ENCODE assay signal across 18 cellular contexts in the genomic region with DNA sequence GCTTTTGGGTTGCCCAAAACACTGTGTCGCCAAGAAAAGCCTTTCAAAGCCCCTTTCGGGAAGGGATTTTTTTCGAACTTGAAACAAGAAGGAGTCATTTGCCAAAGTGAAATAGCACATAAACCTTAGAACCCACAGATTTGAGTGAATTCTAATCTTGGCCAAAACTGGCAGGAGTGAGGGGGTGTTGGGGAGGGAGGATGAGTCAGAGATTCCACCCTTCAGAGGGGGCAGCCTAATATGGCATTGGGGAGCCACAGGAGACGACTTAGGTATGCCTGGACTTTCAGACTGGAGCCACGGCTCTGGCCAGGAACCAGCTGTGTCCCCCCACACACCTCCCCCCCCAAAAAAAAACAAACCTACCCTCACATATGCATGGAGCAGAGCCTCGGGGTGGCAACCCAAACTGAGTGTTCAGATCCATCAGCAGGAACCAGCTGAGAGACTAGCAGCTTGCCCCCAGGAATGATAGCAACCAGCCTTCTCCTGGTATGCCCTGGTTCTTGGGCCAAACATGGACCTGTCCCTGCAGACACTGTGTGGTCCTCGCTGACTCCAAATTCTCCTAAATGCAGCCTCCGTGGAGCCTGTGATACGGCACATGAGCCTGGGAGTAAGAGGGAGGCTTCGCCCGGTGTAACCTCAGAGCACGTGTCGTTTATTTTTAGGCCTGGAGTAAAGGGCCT.
A peak's percentile ranks its signal among the peaks of the same experiment; 100 is the strongest.
DNase-seq lines count a peak whose midpoint lies in the region; ATAC-seq and TF ChIP-seq lines count a peak whose summit lies in the region.
"Had no signal": no experiment of that assay in that cellular context is flagged by ENCODE, and none has a peak within 500 bp of the region (broad histone marks: within the 10 kb centered on the region; RNA-seq: fewer than 3 reads in every experiment).

No MANE protein-coding gene starts in this region.

- no peak overlapping the region for H2BK120ac ChIP-seq in mesenchymal stem cell (ENCODE audit: low read depth, low read length)

- POLR2A ChIA-PET in MCF 10A (lab: Yijun Ruan, JAX): interaction anchor here (1.0 kb wide), 1 partner anchor 68 kb away, joined by 3 read pairs; no protein-coding TSS in a partner anchor

- H3K4me1 Mint-ChIP-seq in MCF 10A (ENCODE audit: insufficient read depth, unreplicated experiment): peaks cover 16% of the 10 kb centered on the region
- H3K4me1 Mint-ChIP-seq: activated naive CD8-positive, alpha-beta T cell treated with anti-CD3 and anti-CD28 coated beads, Interleukin-2, amount 10 ng/mL, durations not matched to agents 7 days and 5 days had no signal

- H3K36me3 ChIP-seq in HUES48 (ENCODE audit: control insufficient read depth, insufficient read depth, low read length): no peaks in the 10 kb centered on the region
- no peaks in the 10 kb centered on the region for H3K36me3 ChIP-seq in mesenchymal stem cell (ENCODE audit: control insufficient read depth in 1 of 2, insufficient read depth in 2 of 2, low read depth in 1 of 2, low read length in 2 of 2)

- DNase-seq in MCF 10A (ENCODE audit: unreplicated experiment): peak; percentile 66
- no peak for DNase-seq in mesenchymal stem cell
- peak; percentile 53 for DNase-seq in ureter (ENCODE audit: low spot score)
- no peak for DNase-seq in kidney tubule cell (ENCODE audit: low spot score)
- no peak for DNase-seq in SKM-1 treated with dmso at 0.1 percent for 144 hours (lab: John Stamatoyannopoulos, UW; ENCODE audit: unreplicated experiment)
- DNase-seq in effector CD8-positive, alpha-beta T cell (lab: John Stamatoyannopoulos, UW): no peak
- DNase-seq: activated CD4-positive, CD25-positive, alpha-beta regulatory T cell treated with anti-CD3 and anti-CD28 coated beads, Interleukin-2, amount 50 U/mL, for 72 hours; activated naive CD8-positive, alpha-beta T cell treated with anti-CD3 and anti-CD28 coated beads, Interleukin-2, amount 10 ng/mL, durations not matched to agents 7 days and 5 days; COR-L47; dermis blood vessel endothelial cell; IMR-90; NCI-H1436 treated with DMSO at 0.1 percent for 48 hours; NCI-H524; PC-9; stimulated activated CD4-positive, alpha-beta T cell treated with anti-CD3 and anti-CD28 coated beads, Interleukin-4, amount 100 ng/mL, for 1 hour; T-helper 1 cell had no signal

- H4K91ac ChIP-seq in mesenchymal stem cell (ENCODE audit: low read length): no peak overlapping the region

- H3K4ac ChIP-seq in mesenchymal stem cell (ENCODE audit: low read depth in 1 of 2, low read length in 2 of 2): no peak overlapping the region

- H3K4me3 Mint-ChIP-seq in MCF 10A (ENCODE audit: unreplicated experiment): peak overlapping the region; percentile 15
- H3K4me3 Mint-ChIP-seq: activated naive CD8-positive, alpha-beta T cell treated with anti-CD3 and anti-CD28 coated beads, Interleukin-2, amount 10 ng/mL, durations not matched to agents 7 days and 5 days had no signal

- H3K27ac ChIP-seq in HUES48 (ENCODE audit: low read depth, low read length) (peak overlapping the region; percentile 93), mesenchymal stem cell (ENCODE audit: low read length, poor library complexity, severe bottlenecking) (peak overlapping the region; percentile 92)
- H3K27ac ChIP-seq: PC-9 had no signal

- no peak overlapping the region for H3K23ac ChIP-seq in mesenchymal stem cell (ENCODE audit: low read length in 2 of 2)

- 77% methylated on average over 13 of the region's 13 CpGs for WGBS in mesenchymal stem cell

- H3K79me1 ChIP-seq in mesenchymal stem cell (replicated peaks; ENCODE audit: low read length, poor library complexity, severe bottlenecking): no peaks in the 10 kb centered on the region

- peak overlapping the region; percentile 74 for H3K27ac Mint-ChIP-seq in MCF 10A (ENCODE audit: low read depth, unreplicated experiment)
- H3K27ac Mint-ChIP-seq: activated naive CD8-positive, alpha-beta T cell treated with anti-CD3 and anti-CD28 coated beads, Interleukin-2, amount 10 ng/mL, durations not matched to agents 7 days and 5 days had no signal

- H3K27me3 ChIP-seq in HUES48 (ENCODE audit: control insufficient read depth, insufficient read depth, low read length) (no peaks in the 10 kb centered on the region), mesenchymal stem cell (ENCODE audit: control insufficient read depth in 1 of 2, insufficient read depth in 1 of 2, low read length in 2 of 2) (peaks cover 3 to 12% of the 10 kb centered on the region in 2 experiments)

- no peak overlapping the region for H3K18ac ChIP-seq in mesenchymal stem cell (ENCODE audit: low read depth in 1 of 2, low read length in 2 of 2)

- intact Hi-C loops in MCF 10A (cut with micrococcal nuclease): loop anchor here (5.0 kb wide), 1 partner anchor 43 kb away; no protein-coding TSS in a partner anchor

- no TSS peak for BruUV-seq in MCF 10A (replicated peaks; lab: Mats Ljungman, UMichigan)

- H3K27me3 Mint-ChIP-seq in MCF 10A (ENCODE audit: insufficient read depth, unreplicated experiment): no peaks in the 10 kb centered on the region
- H3K27me3 Mint-ChIP-seq: activated naive CD8-positive, alpha-beta T cell treated with anti-CD3 and anti-CD28 coated beads, Interleukin-2, amount 10 ng/mL, durations not matched to agents 7 days and 5 days had no signal

- peak overlapping the region; percentile 31 for H3K4me2 ChIP-seq in mesenchymal stem cell (ENCODE audit: low read length, poor library complexity, severe bottlenecking)
- H3K4me2 ChIP-seq: PC-9 had no signal

- peaks cover 22% of the 10 kb centered on the region for H3K4me1 ChIP-seq in HUES48 (ENCODE audit: control insufficient read depth, insufficient read depth, low read length)
- H3K4me1 ChIP-seq in mesenchymal stem cell (ENCODE audit: control insufficient read depth, insufficient read depth, low read depth, low read length): peaks cover 18% of the 10 kb centered on the region

- no peak overlapping the region for H4K8ac ChIP-seq in mesenchymal stem cell (ENCODE audit: low read length)

- peak overlapping the region; percentile 30; the same call in 1 of the 2 replicates for H3K9ac ChIP-seq in HUES48 (ENCODE audit: low read depth, low read length)
- H3K9ac ChIP-seq in mesenchymal stem cell (ENCODE audit: low read length): no peak overlapping the region

- no peak overlapping the region for H2AFZ ChIP-seq in mesenchymal stem cell (ENCODE audit: low read depth, low read length)
- H2AFZ ChIP-seq: PC-9 had no signal

- CTCF ChIA-PET in MCF 10A (lab: Yijun Ruan, JAX): no interaction called here

- no peak overlapping the region for H2BK15ac ChIP-seq in mesenchymal stem cell (ENCODE audit: low read depth, poor library complexity, severe bottlenecking)

- H3K4me3 ChIP-seq in HUES48 (ENCODE audit: low read depth, low read length) (no peak overlapping the region), mesenchymal stem cell (ENCODE audit: insufficient read depth in 1 of 2, low read depth in 1 of 2, low read length in 2 of 2) (no peak overlapping the region)
- H3K4me3 ChIP-seq: PC-9 had no signal

- no peak overlapping the region for H3K14ac ChIP-seq in mesenchymal stem cell (ENCODE audit: low read length in 2 of 2)

- no peaks in the 10 kb centered on the region for H3K9me3 Mint-ChIP-seq in MCF 10A (ENCODE audit: unreplicated experiment)
- H3K9me3 Mint-ChIP-seq: activated naive CD8-positive, alpha-beta T cell treated with anti-CD3 and anti-CD28 coated beads, Interleukin-2, amount 10 ng/mL, durations not matched to agents 7 days and 5 days had no signal

- H2BK12ac ChIP-seq in mesenchymal stem cell (ENCODE audit: low read length in 2 of 2): no peak overlapping the region

- H3K9me3 ChIP-seq in HUES48 (ENCODE audit: control insufficient read depth, insufficient read depth, low read length) (no peaks in the 10 kb centered on the region), mesenchymal stem cell (ENCODE audit: control insufficient read depth, low read length) (no peaks in the 10 kb centered on the region)

- no peak for ATAC-seq in HG03354 (IDR thresholded peaks at IDR 0.05; ENCODE audit: poor library complexity, severe bottlenecking, unreplicated experiment)

- no peaks in the 10 kb centered on the region for H3K36me3 Mint-ChIP-seq in MCF 10A (ENCODE audit: insufficient read depth, unreplicated experiment)
- H3K36me3 Mint-ChIP-seq: activated naive CD8-positive, alpha-beta T cell treated with anti-CD3 and anti-CD28 coated beads, Interleukin-2, amount 10 ng/mL, durations not matched to agents 7 days and 5 days had no signal

- H2AK5ac ChIP-seq in mesenchymal stem cell (ENCODE audit: low read length, severe bottlenecking): peak overlapping the region; percentile 85

- TF ChIP-seq CTCF in MCF 10A (IDR thresholded peaks at IDR 0.05; ENCODE audit: unreplicated experiment): no peak

- peak overlapping the region; percentile 87 for H2BK5ac ChIP-seq in mesenchymal stem cell (ENCODE audit: low read depth, low read length, poor library complexity, severe bottlenecking)

Comparison
In these comparisons a context has a peak if more than half of its experiments do, and no peak if none do; other contexts are left out.
1. DNase-seq: peak in MCF 10A (single experiment) and ureter (single experiment); none in mesenchymal stem cell (single experiment), kidney tubule cell (single experiment), SKM-1 treated with dmso at 0.1 percent for 144 hours (single experiment) and effector CD8-positive, alpha-beta T cell (single experiment).